In the genomic region with DNA sequence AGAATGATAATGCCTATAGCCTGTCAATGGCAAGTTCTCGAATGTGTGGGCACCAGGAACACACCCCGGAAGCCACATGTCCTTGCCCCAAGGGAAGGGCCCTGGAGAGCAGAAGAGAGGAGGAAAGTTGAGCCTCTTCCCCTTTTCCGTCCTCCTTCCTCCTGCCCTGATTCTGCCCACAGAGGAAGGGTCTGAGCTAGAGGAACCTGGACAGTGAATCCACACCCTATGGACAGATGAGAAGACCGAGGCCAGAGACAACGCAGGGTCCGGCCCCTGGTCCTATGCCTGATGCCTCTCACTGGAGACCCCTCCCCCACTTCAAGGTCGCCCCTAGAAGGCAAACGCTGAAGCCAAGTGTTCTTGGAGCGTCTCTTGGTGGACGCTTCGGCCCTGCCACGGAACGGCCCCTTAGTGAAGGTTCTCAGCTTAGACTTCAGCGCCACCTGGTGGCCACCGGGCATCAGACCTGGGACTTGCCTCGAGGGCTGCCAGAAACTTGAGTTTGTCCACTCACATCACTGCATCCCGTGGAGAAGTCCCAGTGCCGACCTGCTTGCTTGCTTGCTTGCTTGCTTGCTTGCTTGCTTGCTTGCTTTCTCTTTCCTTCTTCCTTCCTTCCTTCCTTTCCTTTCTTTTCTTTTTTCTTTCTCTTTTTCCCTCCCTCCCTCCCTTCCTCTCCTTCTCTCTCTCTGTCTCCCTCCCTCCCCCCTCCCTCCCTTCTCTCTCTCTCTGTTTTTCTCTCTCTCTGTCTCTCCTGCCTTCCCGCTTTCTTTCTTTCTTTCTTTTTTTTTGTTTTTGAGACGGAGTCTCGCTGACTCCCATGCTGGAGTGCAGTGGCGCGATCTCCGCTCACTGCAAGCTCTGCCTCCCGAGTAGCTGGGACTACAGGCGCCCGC, we compare ENCODE assay signal across 8 cellular contexts. TPM values are rescaled to one million over a fixed set of nuclear protein-coding genes. Genes with fewer than 3 reads are reported as not detected.
A peak's percentile ranks its signal among the peaks of the same experiment; 100 is the strongest.
DNase-seq lines count a peak whose midpoint lies in the region; ATAC-seq lines count a peak whose summit lies in the region.

No MANE protein-coding gene starts in this region.

- intact Hi-C loops in left colon (cut with DNase I, micrococcal nuclease): no loop called here

- DNase-seq in EH (ENCODE audit: low read depth): peak; percentile 87
- DNase-seq in NCI-H526 (lab: John Stamatoyannopoulos, UW): peak; percentile 51 to 88
- peak; percentile 85 for DNase-seq in activated CD4-positive, alpha-beta T cell treated with anti-CD3 and anti-CD28 coated beads for 1 hour
- peak; percentile 77 for DNase-seq in central memory CD4-positive, alpha-beta T cell
- DNase-seq in left colon: peak; percentile 83 to 96
- DNase-seq in stimulated activated CD4-positive, alpha-beta T cell treated with anti-CD3 and anti-CD28 coated beads, Interleukin-1b, Interleukin-23, amount 100 ng/mL, for 48 hours: peak; percentile 89

- ATAC-seq in HG03280 (IDR thresholded peaks at IDR 0.05; ENCODE audit: unreplicated experiment) (peak; percentile 80), left colon (peak; percentile 99), HG02885 (IDR thresholded peaks at IDR 0.05; ENCODE audit: poor library complexity, unreplicated experiment) (no peak)

RNA-seq across cellular contexts. Expression of gene SPNS3, which starts 20.6 kb away (rescaled TPM):
- under 1 TPM; 0.50 to 0.89 TPM for total RNA-seq in left colon

RNA-seq across cellular contexts. Expression of gene UBE2G1, which starts 46.7 kb away (rescaled TPM):
- 10 to 100 TPM; 59.5 to 71.5 TPM for total RNA-seq in left colon
